Comparison of ENCODE assay signal across 20 cellular contexts in genomic region chr15:68465861-68466560, GRCh38.
"Had no signal": no experiment of that assay in that cellular context is flagged by ENCODE, and none has a peak within 500 bp of the region (broad histone marks: within the 10 kb centered on the region; RNA-seq: fewer than 3 reads in every experiment).

No MANE protein-coding gene starts in this region.

- H3K4me1 Mint-ChIP-seq: stimulated activated memory B cell treated with anti-CD40 and anti-IgM and Interleukin-4, amounts not matched to agents 10 μg/mL and 1 μg/mL and 100 μg/mL, for 72 hours had no signal

- H3K36me3 ChIP-seq: cardiac muscle cell, gastrocnemius medialis, left ventricle myocardium inferior, ovary, right lobe of liver, upper lobe of left lung had no signal

- H3K9me3 Mint-ChIP-seq: activated naive CD4-positive, alpha-beta T cell treated with anti-CD3 and anti-CD28 coated beads, Interleukin-2, amount 50 U/mL, for 72 hours; neural crest cell; stimulated activated memory B cell treated with anti-CD40 and anti-IgM and Interleukin-4, amounts not matched to agents 10 μg/mL and 1 μg/mL and 100 μg/mL, for 72 hours had no signal

- H3K27ac Mint-ChIP-seq: activated naive CD4-positive, alpha-beta T cell treated with anti-CD3 and anti-CD28 coated beads, Interleukin-2, amount 50 U/mL, for 72 hours; stimulated activated memory B cell treated with anti-CD40 and anti-IgM and Interleukin-4, amounts not matched to agents 10 μg/mL and 1 μg/mL and 100 μg/mL, for 72 hours had no signal

- H3K27me3 ChIP-seq: cardiac muscle cell, gastrocnemius medialis, ovary, right lobe of liver, testis, upper lobe of left lung had no signal

- H3K4me3 ChIP-seq: cardiac muscle cell, dorsolateral prefrontal cortex, gastrocnemius medialis, left ventricle myocardium inferior, ovary, right lobe of liver, testis, upper lobe of left lung had no signal

- H3K4me1 ChIP-seq: gastrocnemius medialis, left ventricle myocardium inferior, right lobe of liver, testis had no signal

- H3K27ac ChIP-seq: cardiac muscle cell, dorsolateral prefrontal cortex, epithelial cell of prostate, left ventricle myocardium inferior, ovary, right lobe of liver, upper lobe of left lung had no signal

- H3K36me3 Mint-ChIP-seq: activated naive CD4-positive, alpha-beta T cell treated with anti-CD3 and anti-CD28 coated beads, Interleukin-2, amount 50 U/mL, for 72 hours; stimulated activated memory B cell treated with anti-CD40 and anti-IgM and Interleukin-4, amounts not matched to agents 10 μg/mL and 1 μg/mL and 100 μg/mL, for 72 hours had no signal

- H3K9me3 ChIP-seq: gastrocnemius medialis, left ventricle myocardium inferior, ovary, right lobe of liver, testis, upper lobe of left lung had no signal

- H3K4me3 Mint-ChIP-seq: neural crest cell; stimulated activated memory B cell treated with anti-CD40 and anti-IgM and Interleukin-4, amounts not matched to agents 10 μg/mL and 1 μg/mL and 100 μg/mL, for 72 hours had no signal

- DNase-seq: activated CD4-positive, alpha-beta T cell treated with anti-CD3 and anti-CD28 coated beads, Interleukin-2, amount 50 U/mL, for 1 hour; activated CD8-positive, alpha-beta memory T cell treated with anti-CD3 and anti-CD28 coated beads for 24 hours; activated gamma-delta T cell treated with Interleukin-2 at 50 U/mL for 16 hours; amygdala; dorsolateral prefrontal cortex; gastrocnemius medialis; head of caudate nucleus; left ventricle myocardium inferior; ovary; right lobe of liver; stimulated activated CD4-positive, alpha-beta T cell treated with anti-CD3 and anti-CD28 coated beads, Interleukin-4, amount 100 ng/mL, for 24 hours; T-helper 1 cell; T-helper 9 cell; testis; upper lobe of left lung had no signal
